In genomic region chr11:72598901-72599300, GRCh38 we compare ENCODE assay signal across 9 cellular contexts.
DNase-seq lines count a peak whose midpoint lies in the region; ATAC-seq and TF ChIP-seq lines count a peak whose summit lies in the region.
"Had no signal": no experiment of that assay in that cellular context is flagged by ENCODE, and none has a peak within 500 bp of the region (broad histone marks: within the 10 kb centered on the region; RNA-seq: fewer than 3 reads in every experiment).

No MANE protein-coding gene starts in this region.

- H3K4me1 Mint-ChIP-seq in activated T-helper 1 cell treated with anti-CD3 and anti-CD28 coated beads, Interleukin-12 subunit alpha, Interleukin-12 subunit beta, Interleukin-2, Interleukin-4 antibody, amounts not matched to agents 30 ng/mL and 10 ng/mL and 1 ng/mL, durations not matched to agents 14 hours and 24 hours and 36 hours (ENCODE audit: low read depth) = no peaks in the 10 kb centered on the region

- no peak overlapping the region for H3K4me3 Mint-ChIP-seq in activated T-helper 1 cell treated with anti-CD3 and anti-CD28 coated beads, Interleukin-12 subunit alpha, Interleukin-12 subunit beta, Interleukin-2, Interleukin-4 antibody, amounts not matched to agents 30 ng/mL and 10 ng/mL and 1 ng/mL, durations not matched to agents 14 hours and 24 hours and 36 hours

- no peak overlapping the region for H3K27ac ChIP-seq in lower lobe of right lung

- peaks cover 29% of the 10 kb centered on the region for H3K27me3 Mint-ChIP-seq in activated T-helper 1 cell treated with anti-CD3 and anti-CD28 coated beads, Interleukin-12 subunit alpha, Interleukin-12 subunit beta, Interleukin-2, Interleukin-4 antibody, amounts not matched to agents 30 ng/mL and 10 ng/mL and 1 ng/mL, durations not matched to agents 14 hours and 24 hours and 36 hours (ENCODE audit: insufficient read depth)

- ATAC-seq in lower lobe of right lung (peak; percentile 48 to 58), GM19397 (IDR thresholded peaks at IDR 0.05; ENCODE audit: unreplicated experiment) (no peak)

- CTCF ChIA-PET in AG04449 (lab: Yijun Ruan, JAX) = interaction anchor here (0.6 to 5.0 kb wide), 12 partner anchors 10 to 128 kb away, joined by 3 to 75 read pairs (median 6); no protein-coding TSS in a partner anchor

- no peaks in the 10 kb centered on the region for H3K36me3 ChIP-seq in lower lobe of right lung

- no peaks in the 10 kb centered on the region for H3K9me3 ChIP-seq in lower lobe of right lung

- H3K4me3 ChIP-seq in AG04449 (ENCODE audit: low read depth, low read length) = no peak overlapping the region
- no peak overlapping the region for H3K4me3 ChIP-seq in lower lobe of right lung

- H3K36me3 Mint-ChIP-seq in activated T-helper 1 cell treated with anti-CD3 and anti-CD28 coated beads, Interleukin-12 subunit alpha, Interleukin-12 subunit beta, Interleukin-2, Interleukin-4 antibody, amounts not matched to agents 30 ng/mL and 10 ng/mL and 1 ng/mL, durations not matched to agents 14 hours and 24 hours and 36 hours (ENCODE audit: low read depth) = no peaks in the 10 kb centered on the region

- TF ChIP-seq CTCF in AG04449 (IDR thresholded peaks at IDR 0.05; ENCODE audit: insufficient read depth, low read length, missing control alignments) (peak; percentile 47), lower lobe of right lung (IDR thresholded peaks at IDR 0.05) (peak; percentile 59)

- no peak for DNase-seq in AG04449 (ENCODE audit: low read depth, low spot score)
- peak; percentile 57 for DNase-seq in HuH-7 (ENCODE audit: low spot score)
- DNase-seq in dedifferentiated amniotic fluid mesenchymal stem cell (ENCODE audit: extremely low spot score) = peak; percentile 19
- DNase-seq in lower lobe of right lung = no peak
- no peak for DNase-seq in NCI-H2029 (lab: John Stamatoyannopoulos, UW)
- DNase-seq in activated T-helper 1 cell treated with anti-CD3 and anti-CD28 coated beads, Interleukin-12 subunit alpha, Interleukin-12 subunit beta, Interleukin-2, Interleukin-4 antibody, amounts not matched to agents 30 ng/mL and 10 ng/mL and 1 ng/mL, durations not matched to agents 14 hours and 24 hours and 36 hours (ENCODE audit: low spot score) = no peak
- no peak for DNase-seq in NCI-H2029 treated with DMSO at 0.1 percent for 48 hours (lab: John Stamatoyannopoulos, UW)
- DNase-seq: DND-41 had no signal

- intact Hi-C loops in lower lobe of right lung (cut with DNase I) = no loop called here
- intact Hi-C loops in activated T-helper 1 cell treated with anti-CD3 and anti-CD28 coated beads, Interleukin-12 subunit alpha, Interleukin-12 subunit beta, Interleukin-2, Interleukin-4 antibody, amounts not matched to agents 30 ng/mL and 10 ng/mL and 1 ng/mL, durations not matched to agents 14 hours and 24 hours and 36 hours (cut with micrococcal nuclease) = no loop called here

- POLR2A ChIA-PET in AG04449 (lab: Yijun Ruan, JAX) = no interaction called here

- no peak overlapping the region for H3K27ac Mint-ChIP-seq in activated T-helper 1 cell treated with anti-CD3 and anti-CD28 coated beads, Interleukin-12 subunit alpha, Interleukin-12 subunit beta, Interleukin-2, Interleukin-4 antibody, amounts not matched to agents 30 ng/mL and 10 ng/mL and 1 ng/mL, durations not matched to agents 14 hours and 24 hours and 36 hours

- H3K9me3 Mint-ChIP-seq in activated T-helper 1 cell treated with anti-CD3 and anti-CD28 coated beads, Interleukin-12 subunit alpha, Interleukin-12 subunit beta, Interleukin-2, Interleukin-4 antibody, amounts not matched to agents 30 ng/mL and 10 ng/mL and 1 ng/mL, durations not matched to agents 14 hours and 24 hours and 36 hours = no peaks in the 10 kb centered on the region

- H3K4me1 ChIP-seq in lower lobe of right lung = no peaks in the 10 kb centered on the region

- peaks cover 12% of the 10 kb centered on the region for H3K27me3 ChIP-seq in lower lobe of right lung (ENCODE audit: low read depth)

Comparison
In these comparisons a context has a peak if more than half of its experiments do, and no peak if none do; other contexts are left out.
1. DNase-seq: peak in HuH-7 (single experiment) and dedifferentiated amniotic fluid mesenchymal stem cell (single experiment); none in AG04449 (single experiment), lower lobe of right lung (single experiment), NCI-H2029 (single experiment), activated T-helper 1 cell treated with anti-CD3 and anti-CD28 coated beads, Interleukin-12 subunit alpha, Interleukin-12 subunit beta, Interleukin-2, Interleukin-4 antibody, amounts not matched to agents 30 ng/mL and 10 ng/mL and 1 ng/mL, durations not matched to agents 14 hours and 24 hours and 36 hours (single experiment) and NCI-H2029 treated with DMSO at 0.1 percent for 48 hours (single experiment).